ENCODE assay signal across 22 cellular contexts in the genomic region with DNA sequence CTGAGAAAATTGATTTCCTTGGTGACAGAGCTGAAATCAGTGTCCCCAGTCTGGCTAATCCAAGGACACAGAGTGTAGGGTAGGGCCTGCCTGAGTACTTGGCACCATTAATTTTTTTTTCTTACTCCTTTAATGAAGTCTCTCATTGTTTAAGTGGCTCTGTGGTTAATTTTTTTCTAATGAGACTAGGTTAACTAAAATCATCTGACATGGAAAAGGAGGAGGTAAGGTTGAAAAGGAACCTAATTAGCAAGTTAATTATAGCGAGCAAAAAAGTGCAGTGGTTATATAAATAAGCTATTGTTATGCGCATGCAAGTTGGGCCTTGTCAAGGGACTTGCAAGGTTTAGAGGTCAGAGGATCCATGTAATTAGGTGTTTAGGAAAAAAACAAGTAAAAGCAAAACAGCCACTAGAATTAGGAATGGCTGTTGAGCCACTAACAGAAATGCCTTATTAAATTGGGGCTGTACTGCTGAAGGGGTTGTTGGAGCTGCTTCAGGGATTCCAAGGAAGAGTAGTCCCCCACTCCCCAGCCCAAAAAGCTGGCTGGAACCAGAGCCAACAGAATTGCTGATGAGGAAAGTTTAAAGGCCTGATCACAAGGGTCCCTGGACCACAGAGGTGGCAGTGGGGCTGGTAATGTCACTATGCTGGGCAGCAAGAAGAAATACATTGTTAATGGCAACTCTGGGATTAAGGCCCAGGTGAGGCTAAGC. TPM values are rescaled to one million over a fixed set of nuclear protein-coding genes. Genes with fewer than 3 reads are reported as not detected.
A peak's percentile ranks its signal among the peaks of the same experiment; 100 is the strongest.
DNase-seq lines count a peak whose midpoint lies in the region; ATAC-seq and TF ChIP-seq lines count a peak whose summit lies in the region.
"Had no signal": no experiment of that assay in that cellular context is flagged by ENCODE, and none has a peak within 500 bp of the region (broad histone marks: within the 10 kb centered on the region; RNA-seq: fewer than 3 reads in every experiment).

No MANE protein-coding gene starts in this region.

- CTCF ChIA-PET in mammary epithelial cell (lab: Charles Lee; ENCODE audit: low non-redundant PET): interaction anchor here (1.0 kb wide), 1 partner anchor 8 kb away, joined by 5 read pairs; no protein-coding TSS in a partner anchor
- CTCF ChIA-PET in CD8-positive, alpha-beta memory T cell (lab: Charles Lee): interaction anchor here (1.0 to 7.4 kb wide), 8 partner anchors 7 to 231 kb away, joined by 3 to 59 read pairs (median 3); no protein-coding TSS in a partner anchor

- H3K36me3 Mint-ChIP-seq in CD8-positive, alpha-beta memory T cell: peaks cover 0 to 10% (median 1%) of the 10 kb centered on the region in 3 donors

- no peaks in the 10 kb centered on the region for H3K79me2 ChIP-seq in mammary epithelial cell (ENCODE audit: insufficient read depth, low read length)

- DNase-seq in breast epithelium (ENCODE audit: low spot score in 2 of 2) (no peak), mammary epithelial cell (no peak), mucosa of gallbladder (ENCODE audit: low spot score) (peak; percentile 32), NCI-H2081 treated with DMSO at 0.1 percent for 48 hours (lab: John Stamatoyannopoulos, UW) (no peak)
- no peak for DNase-seq in CD8-positive, alpha-beta memory T cell
- DNase-seq: activated CD4-positive, alpha-beta T cell treated with anti-CD3 and anti-CD28 coated beads for 1 hour; activated effector memory CD4-positive, alpha-beta T cell treated with Interleukin-2 at 50 U/mL for 16 hours; CD4-positive, CD25-positive, alpha-beta regulatory T cell; DMS53; effector CD4-positive, alpha-beta T cell; KG1; NCI-H1092; NCI-H2171 treated with DMSO at 0.1 percent for 48 hours; NCI-H82; nephron progenitor cell; Peyer's patch; stimulated activated CD4-positive, alpha-beta T cell treated with anti-CD3 and anti-CD28 coated beads, Interleukin-12 subunit alpha, Interleukin-12 subunit beta, amount 100 ng/mL, for 4 hours had no signal

- WGBS in mammary epithelial cell (ENCODE audit: low coverage, missing lambda C conversion rate): 11% methylated on average over 2 of the region's 2 CpGs

- H3K4me3 ChIP-seq in breast epithelium: no peak overlapping the region
- no peak overlapping the region for H3K4me3 ChIP-seq in mammary epithelial cell (replicated peaks in 1 of 3; ENCODE audit: insufficient read depth in 1 of 3, low read depth in 2 of 3, low read length in 3 of 3)
- no peak overlapping the region for H3K4me3 ChIP-seq in duodenal mucosa (ENCODE audit: low read depth in 1 of 2, low read length in 2 of 2)
- H3K4me3 ChIP-seq in CD8-positive, alpha-beta memory T cell (ENCODE audit: low read length): no peak overlapping the region
- H3K4me3 ChIP-seq: Peyer's patch, SK-N-MC, thoracic aorta had no signal

- H3K27me3 Mint-ChIP-seq in CD8-positive, alpha-beta memory T cell: no peaks in the 10 kb centered on the region
- H3K27me3 Mint-ChIP-seq: CD4-positive, CD25-positive, alpha-beta regulatory T cell had no signal

- H3K4me3 Mint-ChIP-seq in CD8-positive, alpha-beta memory T cell: no peak overlapping the region
- H3K4me3 Mint-ChIP-seq: CD4-positive, CD25-positive, alpha-beta regulatory T cell; nephron progenitor cell had no signal

- H3K4me1 Mint-ChIP-seq in CD8-positive, alpha-beta memory T cell: peaks cover 7 to 13% (median 13%) of the 10 kb centered on the region in 3 donors

- ATAC-seq in HG03095 (IDR thresholded peaks at IDR 0.05; ENCODE audit: unreplicated experiment) (no peak), GM21825 (IDR thresholded peaks at IDR 0.05; ENCODE audit: unreplicated experiment) (no peak)

- peak overlapping the region in 2 of 8 donors; percentile 57 for H3K27ac Mint-ChIP-seq in CD8-positive, alpha-beta memory T cell

- H3K27me3 ChIP-seq in breast epithelium (no peaks in the 10 kb centered on the region), mammary epithelial cell (ENCODE audit: insufficient read depth, low read length) (no peaks in the 10 kb centered on the region), duodenal mucosa (ENCODE audit: control insufficient read depth in 1 of 2, insufficient read depth in 2 of 2, low read length in 2 of 2) (no peaks in the 10 kb centered on the region)
- no peaks in the 10 kb centered on the region for H3K27me3 ChIP-seq in CD8-positive, alpha-beta memory T cell (ENCODE audit: insufficient read depth, low read length, poor library complexity, severe bottlenecking)
- H3K27me3 ChIP-seq: Peyer's patch had no signal

- in situ Hi-C loops in mammary epithelial cell (cut with MboI; ENCODE audit: low sequenced_read_pairs in 2 of 2): no loop called here

- H3K4me2 ChIP-seq in mammary epithelial cell (ENCODE audit: insufficient read depth, low read depth, low read length): no peak overlapping the region

- no TSS peak for BruUV-seq in mammary epithelial cell (replicated peaks; lab: Mats Ljungman, UMichigan)

- no peak for TF ChIP-seq POLR2A in breast epithelium (IDR thresholded peaks at IDR 0.05)

- POLR2A ChIA-PET in CD8-positive, alpha-beta memory T cell (lab: Charles Lee): no interaction called here

- H3K9me3 Mint-ChIP-seq in CD8-positive, alpha-beta memory T cell: no peaks in the 10 kb centered on the region
- H3K9me3 Mint-ChIP-seq: CD4-positive, CD25-positive, alpha-beta regulatory T cell; nephron progenitor cell had no signal

- H3K4me1 ChIP-seq in breast epithelium: no peaks in the 10 kb centered on the region
- H3K4me1 ChIP-seq in mammary epithelial cell (ENCODE audit: insufficient read depth, low read length): peaks cover 9% of the 10 kb centered on the region
- H3K4me1 ChIP-seq in duodenal mucosa (ENCODE audit: control insufficient read depth in 1 of 2, insufficient read depth in 2 of 2, low read length in 2 of 2): peaks cover 23 to 49% of the 10 kb centered on the region in 2 donors
- H3K4me1 ChIP-seq in CD8-positive, alpha-beta memory T cell (ENCODE audit: insufficient read depth, low read length): no peaks in the 10 kb centered on the region

- TF ChIP-seq CTCF in breast epithelium (IDR thresholded peaks at IDR 0.05) (no peak), mammary epithelial cell (conservative IDR thresholded peaks at IDR 0.05 in 1 of 2, IDR thresholded peaks at IDR 0.05 in 1 of 2; ENCODE audit: extremely low read depth in 1 of 2, insufficient read depth in 1 of 2, low read depth in 1 of 2, low read length in 2 of 2) (no peak)

- H3K9ac ChIP-seq in mammary epithelial cell (ENCODE audit: insufficient read depth, low read length): no peak overlapping the region
- H3K9ac ChIP-seq in duodenal mucosa (ENCODE audit: low read depth in 1 of 2, low read length in 2 of 2): no peak overlapping the region

- H3K36me3 ChIP-seq in breast epithelium (no peaks in the 10 kb centered on the region), mammary epithelial cell (ENCODE audit: insufficient read depth, low read length) (no peaks in the 10 kb centered on the region), duodenal mucosa (ENCODE audit: control insufficient read depth in 1 of 2, insufficient read depth in 2 of 2, low read length in 2 of 2) (no peaks in the 10 kb centered on the region)
- H3K36me3 ChIP-seq in CD8-positive, alpha-beta memory T cell (ENCODE audit: insufficient read depth, low read length): no peaks in the 10 kb centered on the region

- H3K9me3 ChIP-seq in breast epithelium: no peaks in the 10 kb centered on the region
- no peaks in the 10 kb centered on the region for H3K9me3 ChIP-seq in mammary epithelial cell (replicated peaks; ENCODE audit: insufficient read depth, low read length)
- H3K9me3 ChIP-seq in duodenal mucosa (ENCODE audit: control insufficient read depth in 1 of 2, low read length in 2 of 2): no peaks in the 10 kb centered on the region
- no peaks in the 10 kb centered on the region for H3K9me3 ChIP-seq in CD8-positive, alpha-beta memory T cell (ENCODE audit: low read length)
- H3K9me3 ChIP-seq: Peyer's patch, thoracic aorta had no signal

- peak overlapping the region; percentile 62 to 78 for H3K27ac ChIP-seq in breast epithelium
- no peak overlapping the region for H3K27ac ChIP-seq in mammary epithelial cell (ENCODE audit: insufficient read depth, low read depth, low read length)
- H3K27ac ChIP-seq in duodenal mucosa (ENCODE audit: low read depth, low read length): peak overlapping the region; percentile 39
- H3K27ac ChIP-seq in CD8-positive, alpha-beta memory T cell (ENCODE audit: low read depth, low read length): no peak overlapping the region
- H3K27ac ChIP-seq: Peyer's patch, SK-N-MC, thoracic aorta had no signal

- dilution Hi-C loops in mammary epithelial cell (cut with HindIII; ENCODE audit: low sequenced_read_pairs): no loop called here

- no peak overlapping the region for H2AFZ ChIP-seq in mammary epithelial cell (ENCODE audit: low read depth, low read length)

- intact Hi-C loops in breast epithelium (cut with DNase I; ENCODE audit: low total_unique reads): no loop called here
- intact Hi-C loops in mammary epithelial cell (cut with micrococcal nuclease): loop anchor here (2.0 kb wide), 1 partner anchor 93 kb away; no protein-coding TSS in a partner anchor

- H4K20me1 ChIP-seq in mammary epithelial cell (ENCODE audit: insufficient read depth, low read length): no peaks in the 10 kb centered on the region

RNA-seq across cellular contexts. Expression of a gene that starts 58.9 kb away (rescaled TPM):
- total RNA-seq in breast epithelium (1 to 10 TPM in 2 of 3 donors, under 1 TPM in 1; under 0.01 to 1.9 (median 1.8) TPM), mammary epithelial cell (10 to 100 TPM in 1 of 2 donors, 1 to 10 TPM in 1; 5.2 to 12.5 TPM), mucosa of gallbladder (2.1 TPM)
- polyA plus RNA-seq in mammary epithelial cell: 8.2 TPM
- 26.6 TPM for polyA minus RNA-seq in mammary epithelial cell
- total RNA-seq in CD8-positive, alpha-beta memory T cell: 10 to 100 TPM; 21.0 to 25.0 TPM
- not detected for polyA plus RNA-seq in CD8-positive, alpha-beta memory T cell

Comparison
In these comparisons a context has a peak if more than half of its experiments do, and no peak if none do; other contexts are left out.
1. H3K27ac ChIP-seq: peak in breast epithelium (2 of 2) and duodenal mucosa (single experiment); none in mammary epithelial cell (single experiment) and CD8-positive, alpha-beta memory T cell (single experiment).